Comparison of ENCODE assay signal across 1 cellular context in the genomic region with DNA sequence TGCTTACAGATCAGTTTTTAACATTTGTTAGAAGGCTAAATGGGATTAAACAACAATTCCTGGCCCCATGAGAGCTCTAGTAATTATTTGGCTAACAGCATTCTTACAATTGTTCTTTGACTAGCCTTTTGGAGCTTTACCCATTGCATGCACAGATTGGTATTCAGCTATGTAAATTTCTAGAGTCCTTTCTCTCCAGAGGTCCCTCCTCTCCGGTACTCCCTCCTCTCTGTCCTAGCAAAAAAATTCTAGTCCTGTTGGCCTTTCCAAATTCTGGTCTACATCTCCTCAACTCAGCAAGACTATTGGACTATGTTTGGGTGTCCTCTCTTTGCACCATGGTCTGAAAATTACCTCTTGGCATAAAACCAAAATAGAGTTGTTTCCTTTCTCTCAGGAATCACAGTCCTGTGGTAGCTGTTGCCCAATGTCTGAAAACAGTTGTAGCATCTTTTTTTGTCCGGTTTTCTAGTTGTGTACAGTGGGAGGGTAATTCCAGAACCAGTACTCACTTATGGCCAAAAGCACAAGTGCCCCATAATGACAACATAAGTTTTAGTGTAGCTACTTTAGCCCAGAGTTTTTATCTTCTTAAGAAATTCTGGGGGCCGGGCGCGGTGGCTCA.
TF ChIP-seq lines count a peak whose summit lies in the region.

No MANE protein-coding gene starts in this region.

TF ChIP-seq in GM23338, 12 proteins besides CTCF, POLR2A, EP300 and RAD21:
- TF ChIP-seq EZH2 (IDR thresholded peaks at IDR 0.05; ENCODE audit: low read depth, unreplicated experiment) (no peak), CREB1 (CRISPR knock-in tag; IDR thresholded peaks at IDR 0.05; ENCODE audit: low read depth) (no peak), ZNF331 (CRISPR knock-in tag; IDR thresholded peaks at IDR 0.05; ENCODE audit: low read depth) (no peak), STAT1 (IDR thresholded peaks at IDR 0.05; ENCODE audit: unreplicated experiment) (no peak), ZNF114 (CRISPR knock-in tag; IDR thresholded peaks at IDR 0.05) (no peak), NANOG (IDR thresholded peaks at IDR 0.05; ENCODE audit: borderline replicate concordance) (no peak), JUNB (IDR thresholded peaks at IDR 0.05; ENCODE audit: unreplicated experiment) (no peak), POLR2AphosphoS5 (IDR thresholded peaks at IDR 0.05; ENCODE audit: low read depth) (no peak), EZH2phosphoT487 (IDR thresholded peaks at IDR 0.05; ENCODE audit: unreplicated experiment) (no peak)
- TF ChIP-seq, protein P1, sequence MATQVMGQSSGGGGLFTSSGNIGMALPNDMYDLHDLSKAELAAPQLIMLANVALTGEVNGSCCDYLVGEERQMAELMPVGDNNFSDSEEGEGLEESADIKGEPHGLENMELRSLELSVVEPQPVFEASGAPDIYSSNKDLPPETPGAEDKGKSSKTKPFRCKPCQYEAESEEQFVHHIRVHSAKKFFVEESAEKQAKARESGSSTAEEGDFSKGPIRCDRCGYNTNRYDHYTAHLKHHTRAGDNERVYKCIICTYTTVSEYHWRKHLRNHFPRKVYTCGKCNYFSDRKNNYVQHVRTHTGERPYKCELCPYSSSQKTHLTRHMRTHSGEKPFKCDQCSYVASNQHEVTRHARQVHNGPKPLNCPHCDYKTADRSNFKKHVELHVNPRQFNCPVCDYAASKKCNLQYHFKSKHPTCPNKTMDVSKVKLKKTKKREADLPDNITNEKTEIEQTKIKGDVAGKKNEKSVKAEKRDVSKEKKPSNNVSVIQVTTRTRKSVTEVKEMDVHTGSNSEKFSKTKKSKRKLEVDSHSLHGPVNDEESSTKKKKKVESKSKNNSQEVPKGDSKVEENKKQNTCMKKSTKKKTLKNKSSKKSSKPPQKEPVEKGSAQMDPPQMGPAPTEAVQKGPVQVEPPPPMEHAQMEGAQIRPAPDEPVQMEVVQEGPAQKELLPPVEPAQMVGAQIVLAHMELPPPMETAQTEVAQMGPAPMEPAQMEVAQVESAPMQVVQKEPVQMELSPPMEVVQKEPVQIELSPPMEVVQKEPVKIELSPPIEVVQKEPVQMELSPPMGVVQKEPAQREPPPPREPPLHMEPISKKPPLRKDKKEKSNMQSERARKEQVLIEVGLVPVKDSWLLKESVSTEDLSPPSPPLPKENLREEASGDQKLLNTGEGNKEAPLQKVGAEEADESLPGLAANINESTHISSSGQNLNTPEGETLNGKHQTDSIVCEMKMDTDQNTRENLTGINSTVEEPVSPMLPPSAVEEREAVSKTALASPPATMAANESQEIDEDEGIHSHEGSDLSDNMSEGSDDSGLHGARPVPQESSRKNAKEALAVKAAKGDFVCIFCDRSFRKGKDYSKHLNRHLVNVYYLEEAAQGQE (IDR thresholded peaks at IDR 0.05; ENCODE audit: unreplicated experiment) = no peak
- TF ChIP-seq, protein P2, sequence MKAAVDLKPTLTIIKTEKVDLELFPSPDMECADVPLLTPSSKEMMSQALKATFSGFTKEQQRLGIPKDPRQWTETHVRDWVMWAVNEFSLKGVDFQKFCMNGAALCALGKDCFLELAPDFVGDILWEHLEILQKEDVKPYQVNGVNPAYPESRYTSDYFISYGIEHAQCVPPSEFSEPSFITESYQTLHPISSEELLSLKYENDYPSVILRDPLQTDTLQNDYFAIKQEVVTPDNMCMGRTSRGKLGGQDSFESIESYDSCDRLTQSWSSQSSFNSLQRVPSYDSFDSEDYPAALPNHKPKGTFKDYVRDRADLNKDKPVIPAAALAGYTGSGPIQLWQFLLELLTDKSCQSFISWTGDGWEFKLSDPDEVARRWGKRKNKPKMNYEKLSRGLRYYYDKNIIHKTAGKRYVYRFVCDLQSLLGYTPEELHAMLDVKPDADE (IDR thresholded peaks at IDR 0.05) = no peak
